2 cellular contexts compared by ENCODE assay signal in genomic region chrX:68989456-68989855, GRCh38.
TF ChIP-seq lines count a peak whose summit lies in the region.

No MANE protein-coding gene starts in this region.

TF ChIP-seq in SK-N-SH treated with all-trans-retinoic acid at 6 μM for 48 hours, 23 proteins besides CTCF, POLR2A, EP300 and RAD21:
- TF ChIP-seq ZNF8 (CRISPR knock-in tag; IDR thresholded peaks at IDR 0.05) (no peak), ZFP3 (CRISPR knock-in tag; IDR thresholded peaks at IDR 0.05) (no peak), ESRRG (CRISPR knock-in tag; IDR thresholded peaks at IDR 0.05) (no peak), CSRNP3 (CRISPR knock-in tag; IDR thresholded peaks at IDR 0.05) (no peak), TCF4 (CRISPR knock-in tag; IDR thresholded peaks at IDR 0.05; ENCODE audit: borderline replicate concordance) (no peak), ARNTL (CRISPR knock-in tag; IDR thresholded peaks at IDR 0.05; ENCODE audit: borderline replicate concordance, low read depth) (no peak), CREB5 (CRISPR knock-in tag; IDR thresholded peaks at IDR 0.05; ENCODE audit: low read depth) (no peak), ZFP30 (CRISPR knock-in tag; IDR thresholded peaks at IDR 0.05) (no peak), OSR1 (CRISPR knock-in tag; IDR thresholded peaks at IDR 0.05) (no peak), ZNF70 (CRISPR knock-in tag; IDR thresholded peaks at IDR 0.05) (no peak), CSDC2 (CRISPR knock-in tag; IDR thresholded peaks at IDR 0.05) (no peak), TSHZ2 (CRISPR knock-in tag; IDR thresholded peaks at IDR 0.05) (no peak), POU6F1 (CRISPR knock-in tag; IDR thresholded peaks at IDR 0.05; ENCODE audit: borderline replicate concordance, low read depth) (no peak), GLIS3 (CRISPR knock-in tag; IDR thresholded peaks at IDR 0.05) (no peak), ZNF565 (CRISPR knock-in tag; conservative IDR thresholded peaks at IDR 0.05; ENCODE audit: low read depth) (no peak), ISL1 (CRISPR knock-in tag; IDR thresholded peaks at IDR 0.05) (no peak), BACH2 (CRISPR knock-in tag; IDR thresholded peaks at IDR 0.05; ENCODE audit: borderline replicate concordance) (no peak)

TF ChIP-seq in SK-N-SH, 30 proteins besides CTCF, POLR2A, EP300 and RAD21:
- TF ChIP-seq USF1 (IDR thresholded peaks at IDR 0.05; ENCODE audit: borderline replicate concordance, low read depth) (no peak), NRF1 (IDR thresholded peaks at IDR 0.05; ENCODE audit: low read depth, low read length) (no peak), JUND (IDR thresholded peaks at IDR 0.05) (no peak), IRF3 (IDR thresholded peaks at IDR 0.05; ENCODE audit: low read depth, low read length) (no peak), YY1 (IDR thresholded peaks at IDR 0.05; ENCODE audit: low read depth) (no peak), PBX3 (IDR thresholded peaks at IDR 0.05) (no peak), ZBTB33 (IDR thresholded peaks at IDR 0.05; ENCODE audit: borderline replicate concordance, low read depth) (no peak), TCF12 (IDR thresholded peaks at IDR 0.05) (no peak), MEF2A (IDR thresholded peaks at IDR 0.05; ENCODE audit: borderline replicate concordance, low read depth) (no peak), MAX (IDR thresholded peaks at IDR 0.05; ENCODE audit: low read depth) (no peak), RXRA (IDR thresholded peaks at IDR 0.05; ENCODE audit: borderline replicate concordance, low read depth) (no peak), SMC3 (IDR thresholded peaks at IDR 0.05; ENCODE audit: low read depth, low read length) (no peak), RCOR1 (IDR thresholded peaks at IDR 0.05; ENCODE audit: low read length) (no peak), USF2 (IDR thresholded peaks at IDR 0.05; ENCODE audit: borderline replicate concordance, low read depth, low read length) (no peak), GABPA (IDR thresholded peaks at IDR 0.05; ENCODE audit: low read depth) (no peak), RFX5 (IDR thresholded peaks at IDR 0.05; ENCODE audit: low read length) (no peak), REST (IDR thresholded peaks at IDR 0.05; ENCODE audit: low read depth, low read length) (no peak)
